Comparison of ENCODE assay signal across 13 cellular contexts in the genomic region with DNA sequence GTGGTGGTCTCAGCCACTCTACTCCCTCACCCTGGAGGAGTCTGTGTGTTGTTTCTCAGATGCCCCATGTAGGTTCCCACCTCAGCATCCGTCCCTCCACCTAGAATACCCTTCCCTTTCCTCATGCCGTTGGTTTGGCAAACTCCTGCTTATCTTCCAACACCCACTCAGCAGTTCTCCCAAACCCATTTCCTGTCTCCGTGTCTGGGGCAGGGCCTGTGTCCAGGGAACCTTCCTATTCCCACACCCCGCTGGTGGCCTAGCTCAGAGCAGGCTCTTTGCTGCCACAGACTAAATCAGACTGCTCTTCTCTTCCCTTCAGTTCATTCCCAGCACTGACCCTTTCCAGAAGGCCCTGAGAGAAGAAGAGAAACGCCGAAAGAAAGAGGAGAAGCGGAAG. TPM values are rescaled to one million over a fixed set of nuclear protein-coding genes. Genes with fewer than 3 reads are reported as not detected.
A peak's percentile ranks its signal among the peaks of the same experiment; 100 is the strongest.
DNase-seq lines count a peak whose midpoint lies in the region; ATAC-seq, FAIRE-seq and TF ChIP-seq lines count a peak whose summit lies in the region.
"Had no signal": no experiment of that assay in that cellular context is flagged by ENCODE, and none has a peak within 500 bp of the region (broad histone marks: within the 10 kb centered on the region; RNA-seq: fewer than 3 reads in every experiment).

No MANE protein-coding gene starts in this region.

- H3K27ac ChIP-seq in CD8-positive, alpha-beta T cell (ENCODE audit: low read depth, low read length), result no peak overlapping the region
- H3K27ac ChIP-seq in parathyroid adenoma, result peak overlapping the region; percentile 81
- H3K27ac ChIP-seq: prostate gland had no signal

- no peak overlapping the region for H3K4me3 Mint-ChIP-seq in CD8-positive, alpha-beta T cell
- H3K4me3 Mint-ChIP-seq in T-helper 17 cell, result no peak overlapping the region

- TF ChIP-seq CTCF in CD8-positive, alpha-beta T cell (IDR thresholded peaks at IDR 0.05), result no peak
- TF ChIP-seq CTCF in fibroblast of mammary gland (conservative IDR thresholded peaks at IDR 0.05; ENCODE audit: control insufficient read depth, insufficient read depth, low read depth, low read length) (no peak), parathyroid adenoma (IDR thresholded peaks at IDR 0.05) (no peak)

- intact Hi-C loops in CD8-positive, alpha-beta T cell (cut with DNase I, micrococcal nuclease), result no loop called here

- H3K9me3 Mint-ChIP-seq in CD8-positive, alpha-beta T cell, result no peaks in the 10 kb centered on the region

- no peaks in the 10 kb centered on the region for H3K79me2 ChIP-seq in parathyroid adenoma

- H3K27ac Mint-ChIP-seq in CD8-positive, alpha-beta T cell, result peak overlapping the region; percentile 39
- peak overlapping the region; percentile 80 for H3K27ac Mint-ChIP-seq in T-helper 17 cell

- H3K9ac ChIP-seq in parathyroid adenoma, result no peak overlapping the region

- ATAC-seq in CD8-positive, alpha-beta T cell, result no peak
- ATAC-seq in T-helper 17 cell (no peak), HG03469 (IDR thresholded peaks at IDR 0.05; ENCODE audit: unreplicated experiment) (no peak)
- ATAC-seq: gastroesophageal sphincter had no signal

- no peaks in the 10 kb centered on the region for H3K4me1 ChIP-seq in CD8-positive, alpha-beta T cell (ENCODE audit: insufficient read depth, low read length)
- H3K4me1 ChIP-seq in parathyroid adenoma, result peaks cover 24% of the 10 kb centered on the region
- H3K4me1 ChIP-seq: prostate gland, uterus had no signal

- peak overlapping the region; percentile 34 for H2AFZ ChIP-seq in parathyroid adenoma

- H3K4me2 ChIP-seq in parathyroid adenoma (ENCODE audit: low read length), result peak overlapping the region; percentile 9

- H3K36me3 Mint-ChIP-seq in CD8-positive, alpha-beta T cell, result peaks cover 44% of the 10 kb centered on the region
- peaks cover 9% of the 10 kb centered on the region for H3K36me3 Mint-ChIP-seq in T-helper 17 cell (ENCODE audit: low read depth)

- CTCF ChIA-PET in CD8-positive, alpha-beta T cell (lab: Charles Lee), result interaction anchor here (0.9 to 3.5 kb wide), 4 partner anchors 32 to 115 kb away, joined by 3 to 33 read pairs (median 7); no protein-coding TSS in a partner anchor

- no peak for FAIRE-seq in GM12891 (lab: Jason Lieb, UNC)

- no peaks in the 10 kb centered on the region for H3K9me3 ChIP-seq in CD8-positive, alpha-beta T cell (ENCODE audit: low read length)
- H3K9me3 ChIP-seq in T-helper 17 cell (ENCODE audit: control insufficient read depth, low read length, poor library complexity, severe bottlenecking) (no peaks in the 10 kb centered on the region), parathyroid adenoma (ENCODE audit: control insufficient read depth, low read length) (no peaks in the 10 kb centered on the region)
- H3K9me3 ChIP-seq: gastroesophageal sphincter, prostate gland, uterus had no signal

- no peaks in the 10 kb centered on the region for H3K27me3 Mint-ChIP-seq in CD8-positive, alpha-beta T cell (ENCODE audit: low read depth)
- no peaks in the 10 kb centered on the region for H3K27me3 Mint-ChIP-seq in T-helper 17 cell

- no peak for TF ChIP-seq POLR2A in GM12891 (IDR thresholded peaks at IDR 0.05; ENCODE audit: low read depth, low read length)

- H3K4me3 ChIP-seq in CD8-positive, alpha-beta T cell (ENCODE audit: low read depth, low read length), result no peak overlapping the region
- H3K4me3 ChIP-seq in fibroblast of mammary gland (ENCODE audit: control insufficient read depth, low read depth, low read length) (no peak overlapping the region), parathyroid adenoma (ENCODE audit: low read depth, low read length) (no peak overlapping the region)
- H3K4me3 ChIP-seq: gastroesophageal sphincter, prostate gland, uterus had no signal

- H3K36me3 ChIP-seq in CD8-positive, alpha-beta T cell (ENCODE audit: insufficient read depth, low read length), result no peaks in the 10 kb centered on the region
- H3K36me3 ChIP-seq in parathyroid adenoma (ENCODE audit: control insufficient read depth, insufficient read depth, low read length), result no peaks in the 10 kb centered on the region
- H3K36me3 ChIP-seq: prostate gland, uterus had no signal

- DNase-seq in CD8-positive, alpha-beta T cell, result no peak
- no peak for DNase-seq in T-helper 17 cell
- DNase-seq in fibroblast of mammary gland (ENCODE audit: low read depth), result peak; percentile 42
- DNase-seq in GM19240 (ENCODE audit: insufficient read length, low spot score), result no peak
- DNase-seq in GM12891 (ENCODE audit: insufficient read length, low spot score), result no peak
- no peak for DNase-seq in AML-193 (lab: John Stamatoyannopoulos, UW)
- DNase-seq: HCEC 1CT, Kasumi-1, uterus had no signal

- no peaks in the 10 kb centered on the region for H3K27me3 ChIP-seq in CD8-positive, alpha-beta T cell (ENCODE audit: insufficient read depth, low read length)
- no peaks in the 10 kb centered on the region for H3K27me3 ChIP-seq in parathyroid adenoma (ENCODE audit: control insufficient read depth, insufficient read depth, low read length)
- H3K27me3 ChIP-seq: gastroesophageal sphincter, uterus had no signal

- H3K4me1 Mint-ChIP-seq in CD8-positive, alpha-beta T cell (ENCODE audit: low read depth), result peaks cover 8% of the 10 kb centered on the region
- peaks cover 32% of the 10 kb centered on the region for H3K4me1 Mint-ChIP-seq in T-helper 17 cell

- POLR2A ChIA-PET in CD8-positive, alpha-beta T cell (lab: Charles Lee), result interaction anchor here (1.2 kb wide), 1 partner anchor 14 kb away, joined by 3 read pairs; no protein-coding TSS in a partner anchor

TF ChIP-seq in GM12891, 5 proteins besides CTCF, POLR2A, EP300 and RAD21:
- TF ChIP-seq PAX5 (IDR thresholded peaks at IDR 0.05; ENCODE audit: insufficient read depth, low read length, severe bottlenecking) (no peak), POU2F2 (IDR thresholded peaks at IDR 0.05; ENCODE audit: low read depth, low read length) (no peak), SPI1 (IDR thresholded peaks at IDR 0.05; ENCODE audit: low read depth, low read length) (no peak), TAF1 (IDR thresholded peaks at IDR 0.05; ENCODE audit: low read depth, low read length) (no peak), POLR2AphosphoS5 (IDR thresholded peaks at IDR 0.05; ENCODE audit: low read depth, low read length) (no peak)

RNA-seq across cellular contexts. Expression of a gene that starts 7.5 kb away (rescaled TPM):
- total RNA-seq in CD8-positive, alpha-beta T cell, result 100 to 1,000 TPM; 109 to 122 TPM
- total RNA-seq in T-helper 17 cell, result 100 to 1,000 TPM; 102 to 106 TPM
- 92.2 TPM for polyA plus RNA-seq in GM12891 (2012; ENCODE audit: low read depth, missing spikeins)

RNA-seq across cellular contexts. Expression of a gene that starts 24.9 kb away (rescaled TPM):
- 10 to 100 TPM; 19.1 to 22.5 TPM for total RNA-seq in CD8-positive, alpha-beta T cell
- total RNA-seq in T-helper 17 cell, result 10 to 100 TPM; 13.7 to 14.2 TPM
- 3.8 TPM for polyA plus RNA-seq in GM12891 (2012; ENCODE audit: low read depth, missing spikeins)
